18 cellular contexts compared by ENCODE assay signal in the genomic region with DNA sequence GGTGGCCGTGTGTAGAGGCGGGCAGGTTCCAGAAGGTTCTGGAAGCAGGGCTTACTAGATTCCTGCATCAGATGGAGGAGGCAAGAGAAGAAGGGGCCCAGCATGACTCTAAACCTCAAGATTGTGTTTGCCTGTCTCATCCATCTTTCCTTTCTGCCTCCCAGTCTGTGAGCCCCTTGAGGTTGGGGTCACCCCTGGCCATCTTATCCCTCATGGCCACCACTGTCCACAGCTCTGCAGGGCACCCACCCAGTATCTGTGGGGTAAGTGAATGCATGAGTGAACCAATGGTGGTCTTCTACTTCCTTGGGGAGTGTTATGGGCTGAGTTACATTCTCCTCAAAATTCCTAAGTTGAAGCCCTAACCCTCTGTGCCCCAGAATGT.
DNase-seq lines count a peak whose midpoint lies in the region; ATAC-seq, FAIRE-seq and TF ChIP-seq lines count a peak whose summit lies in the region.
"Had no signal": no experiment of that assay in that cellular context is flagged by ENCODE, and none has a peak within 500 bp of the region (broad histone marks: within the 10 kb centered on the region; RNA-seq: fewer than 3 reads in every experiment).

No MANE protein-coding gene starts in this region.

- no peak for ATAC-seq in right cardiac atrium
- ATAC-seq in K562: no peak
- ATAC-seq in upper lobe of left lung (ENCODE audit: low FRiP score in 2 of 2): no peak
- ATAC-seq: Right ventricle myocardium inferior had no signal

- TF ChIP-seq EP300 in K562 (IDR thresholded peaks at IDR 0.05; ENCODE audit: low read length) (no peak), upper lobe of left lung (IDR thresholded peaks at IDR 0.05) (no peak)

- no peak for TF ChIP-seq RAD21 in K562 (CRISPR knock-in tag; conservative IDR thresholded peaks at IDR 0.05 in 1 of 2, IDR thresholded peaks at IDR 0.05 in 1 of 2)

- H3K4me3 ChIP-seq in right cardiac atrium (ENCODE audit: low read length): no peak overlapping the region
- no peak overlapping the region for H3K4me3 ChIP-seq in K562
- H3K4me3 ChIP-seq in testis: no peak overlapping the region
- H3K4me3 ChIP-seq in upper lobe of left lung: no peak overlapping the region

- no peak overlapping the region for H3K9ac ChIP-seq in K562 (ENCODE audit: insufficient read depth in 1 of 2, low read depth in 2 of 2, low read length in 2 of 2)

- no TSS peak for BruUV-seq in K562 (replicated peaks; lab: Mats Ljungman, UMichigan)

- H2AFZ ChIP-seq in K562 (ENCODE audit: low read depth, low read length): no peak overlapping the region

- CTCF ChIA-PET in K562 (lab: Yijun Ruan, JAX; ENCODE audit: low intra/inter-chr PET ratio): no interaction called here

- 0 out of 3 replicates have a peak, but pooled peaks cover 2% of the 10 kb centered on the region for H3K36me3 ChIP-seq in K562 (ENCODE audit: control insufficient read depth, insufficient read depth, low read length)
- no peaks in the 10 kb centered on the region for H3K36me3 ChIP-seq in testis (ENCODE audit: low read depth, missing control alignments)
- no peaks in the 10 kb centered on the region for H3K36me3 ChIP-seq in upper lobe of left lung
- H3K36me3 ChIP-seq: BE2C had no signal

- FAIRE-seq in K562 (lab: Jason Lieb, UNC): no peak
- FAIRE-seq: H1, RCC 7860 had no signal

- no peak overlapping the region for H3K4me2 ChIP-seq in K562 (ENCODE audit: insufficient read depth, low read length)

- H3K27ac ChIP-seq in right cardiac atrium (ENCODE audit: low read length) (no peak overlapping the region), K562 (ENCODE audit: extremely low read depth, low read depth, low read length) (no peak overlapping the region), testis (no peak overlapping the region), upper lobe of left lung (no peak overlapping the region)

- in situ Hi-C loops in K562 (cut with MboI): no loop called here

- no peak for TF ChIP-seq POLR2A in K562 (conservative IDR thresholded peaks at IDR 0.05)
- no peak for TF ChIP-seq POLR2A in testis (IDR thresholded peaks at IDR 0.05)
- TF ChIP-seq POLR2A in upper lobe of left lung (IDR thresholded peaks at IDR 0.05): no peak

- H3K27me3 ChIP-seq in right cardiac atrium (ENCODE audit: control insufficient read depth, insufficient read depth) (no peaks in the 10 kb centered on the region), K562 (ENCODE audit: control insufficient read depth in 2 of 2, insufficient read depth in 2 of 2, low read length in 2 of 2) (no peaks in the 10 kb centered on the region), testis (no peaks in the 10 kb centered on the region), upper lobe of left lung (no peaks in the 10 kb centered on the region)
- H3K27me3 ChIP-seq: BE2C had no signal

- H3K4me1 ChIP-seq in right cardiac atrium (ENCODE audit: control insufficient read depth, insufficient read depth, low read length): no peaks in the 10 kb centered on the region
- peaks cover 0 to 40% of the 10 kb centered on the region in 2 experiments; a peak in 3 of 5 replicates for H3K4me1 ChIP-seq in K562 (replicated peaks in 1 of 2; ENCODE audit: control insufficient read depth in 2 of 2, insufficient read depth in 2 of 2, low read length in 2 of 2)
- H3K4me1 ChIP-seq in testis: no peaks in the 10 kb centered on the region
- peaks cover 4 to 13% (median 8%) of the 10 kb centered on the region in 4 donors for H3K4me1 ChIP-seq in upper lobe of left lung

- H3K79me2 ChIP-seq in K562 (ENCODE audit: control insufficient read depth, insufficient read depth, low read length): no peaks in the 10 kb centered on the region

- DNase-seq in cardiac septum (ENCODE audit: low spot score): peak; percentile 53
- DNase-seq in right cardiac atrium: no peak
- no peak for DNase-seq in K562 (ENCODE audit: extremely low read depth in 1 of 4, low spot score in 3 of 4)
- peak; percentile 53 for DNase-seq in mesenteric fat pad (ENCODE audit: low spot score)
- peak; percentile 9 for DNase-seq in testis
- DNase-seq in upper lobe of left lung: no peak
- no peak for DNase-seq in putamen (ENCODE audit: low spot score)
- DNase-seq: DMS79, IMR-90, NCI-H1105, NCI-H146, NCI-H2029 treated with DMSO at 0.1 percent for 48 hours, NCI-H526, OCI-M1 had no signal

- H4K20me1 ChIP-seq in K562 (replicated peaks; ENCODE audit: control insufficient read depth, insufficient read depth, low read length): no peaks in the 10 kb centered on the region

- TF ChIP-seq CTCF in K562 (IDR thresholded peaks at IDR 0.05 in 2 of 3, conservative IDR thresholded peaks at IDR 0.05 in 1 of 3; ENCODE audit: insufficient read depth in 2 of 3, low read depth in 1 of 3, low read length in 3 of 3) (no peak), testis (IDR thresholded peaks at IDR 0.05) (no peak), upper lobe of left lung (IDR thresholded peaks at IDR 0.05) (no peak)

- intact Hi-C loops in cardiac septum (cut with DNase I): no loop called here
- intact Hi-C loops in right cardiac atrium (cut with DNase I): no loop called here
- intact Hi-C loops in K562 (cut with micrococcal nuclease): no loop called here
- intact Hi-C loops in testis (cut with DNase I; ENCODE audit: low total_unique reads): no loop called here

- no peaks in the 10 kb centered on the region for H3K9me3 ChIP-seq in right cardiac atrium (ENCODE audit: control insufficient read depth, low read length)
- peaks cover 3% of the 10 kb centered on the region; the same call in 1 of the 2 replicates for H3K9me3 ChIP-seq in K562 (replicated peaks; ENCODE audit: control insufficient read depth, insufficient read depth, low read depth, low read length)
- H3K9me3 ChIP-seq in testis: no peaks in the 10 kb centered on the region
- H3K9me3 ChIP-seq in upper lobe of left lung: peaks cover 0 to 7% (median 3%) of the 10 kb centered on the region in 4 donors
- H3K9me3 ChIP-seq: BE2C had no signal

- POLR2A ChIA-PET in K562 (lab: Yijun Ruan, JAX): interaction anchor here (0.5 kb wide), 1 partner anchor 9 kb away, joined by 3 read pairs; no protein-coding TSS in a partner anchor

- H3K9me1 ChIP-seq in K562 (ENCODE audit: control insufficient read depth, insufficient read depth, low read length): no peaks in the 10 kb centered on the region

- 94% methylated on average over 2 of the region's 2 CpGs for WGBS in right cardiac atrium
- 100% methylated on average over 2 of the region's 2 CpGs for WGBS in K562 (ENCODE audit: insufficient coverage, low coverage, missing lambda C conversion rate)
- WGBS in testis, 2 donors: 89 to 96% methylated on average over 2 of the region's 2 CpGs
- WGBS in upper lobe of left lung, 2 donors: 87 to 96% methylated on average over 2 of the region's 2 CpGs

TF ChIP-seq in K562, 482 proteins besides CTCF, POLR2A, EP300 and RAD21:
- TF ChIP-seq POLR2G (IDR thresholded peaks at IDR 0.05; ENCODE audit: low read depth, low read length): 0 out of 2 replicates have a peak, but pooled peaks have one; percentile 8
- no peak for TF ChIP-seq BRF1 (IDR thresholded peaks at IDR 0.05; ENCODE audit: borderline replicate concordance, extremely low read depth, insufficient read length)

Comparison
In these comparisons a context has a peak if more than half of its experiments do, and no peak if none do; other contexts are left out.
1. DNase-seq: peak in cardiac septum (single experiment), mesenteric fat pad (single experiment) and testis (single experiment); none in right cardiac atrium (0 of 3), K562 (0 of 4), upper lobe of left lung (0 of 2) and putamen (single experiment).